Comparison of ENCODE assay signal across 8 cellular contexts in genomic region chr1:178724734-178725602, GRCh38. TPM values are rescaled to one million over a fixed set of nuclear protein-coding genes. Genes with fewer than 3 reads are reported as not detected.
DNase-seq lines count a peak whose midpoint lies in the region; TF ChIP-seq lines count a peak whose summit lies in the region.

TSS of gene RALGPS2 (plus strand) at chr1:178725244. CDS start at chr1:178776765, 51,521 bp downstream.

- POLR2A ChIA-PET in HEK293 (lab: Yijun Ruan, JAX) = interaction anchor here (0.5 to 2.5 kb wide), 2 partner anchors 182 to 307 kb away, joined by 3 to 6 read pairs; no protein-coding TSS in a partner anchor

- H3K4me2 ChIP-seq in hepatocyte = peak within 1 kb of the TSS; percentile 75

- peaks cover 12% of the 10 kb centered on the region for H3K4me1 ChIP-seq in HEK293 (ENCODE audit: control insufficient read depth, insufficient read depth, low read length)
- no peaks in the 10 kb centered on the region for H3K4me1 ChIP-seq in hepatocyte (ENCODE audit: insufficient read depth)

- H3K9me3 ChIP-seq in HEK293 (ENCODE audit: control insufficient read depth, insufficient read depth, low read depth, low read length) (no peaks in the 10 kb centered on the region), hepatocyte (ENCODE audit: low read depth) (no peaks in the 10 kb centered on the region)

- H3K36me3 ChIP-seq in HEK293 (ENCODE audit: control insufficient read depth in 2 of 2, insufficient read depth in 1 of 2, low read length in 2 of 2) (no peaks in the 10 kb centered on the region), hepatocyte (replicated peaks; ENCODE audit: insufficient read depth, low read depth) (no peaks in the 10 kb centered on the region)

- H2AFZ ChIP-seq in hepatocyte = peak within 1 kb of the TSS; percentile 79

- H3K4me3 ChIP-seq in HEK293 (ENCODE audit: low read depth, low read length) (peak within 1 kb of the TSS; percentile 89), hepatocyte (peak within 1 kb of the TSS; percentile 74), retinal pigment epithelial cell (ENCODE audit: low read length) (peak within 1 kb of the TSS; percentile 81)

- WGBS in hepatocyte (ENCODE audit: low lambda C conversion rate, missing lambda C conversion rate) = 3% methylated on average over 53 of the region's 110 CpGs

- no peaks in the 10 kb centered on the region for H3K27me3 ChIP-seq in hepatocyte

- H3K79me2 ChIP-seq in hepatocyte = peaks cover 34% of the 10 kb centered on the region

- no peaks in the 10 kb centered on the region for H4K20me1 ChIP-seq in hepatocyte (ENCODE audit: insufficient read depth, poor library complexity, severe bottlenecking)

- CTCF ChIA-PET in HEK293 (lab: Yijun Ruan, JAX) = interaction anchor here (0.7 kb wide), 2 partner anchors 28 to 125 kb away, joined by 3 to 4 read pairs; no protein-coding TSS in a partner anchor

- no peak for TF ChIP-seq CTCF in GM10266 (IDR thresholded peaks at IDR 0.05; ENCODE audit: control insufficient read depth, insufficient read depth, low read depth, missing control alignments)
- TF ChIP-seq CTCF in HEK293 (tag by site-specific recombination; IDR thresholded peaks at IDR 0.05) = no peak
- no peak for TF ChIP-seq CTCF in hepatocyte (IDR thresholded peaks at IDR 0.05; ENCODE audit: poor library complexity)
- no peak for TF ChIP-seq CTCF in retinal pigment epithelial cell (conservative IDR thresholded peaks at IDR 0.05; ENCODE audit: low read depth, low read length)

- H3K27ac ChIP-seq in HEK293 (ENCODE audit: extremely low read depth, low read depth, low read length) (peak within 1 kb of the TSS; percentile 79), hepatocyte (peak within 1 kb of the TSS; percentile 95)

- DNase-seq in GM10266 (ENCODE audit: extremely low spot score) (peak; percentile 61), NAMALWA (ENCODE audit: low spot score) (peak; percentile 92), T-helper 2 cell (peak; percentile 9 to 80 (median 44)), astrocyte of the hippocampus (ENCODE audit: low read depth, low spot score) (peak; percentile 91), hepatocyte (ENCODE audit: low spot score) (peak; percentile 91), retinal pigment epithelial cell (ENCODE audit: low read depth) (no peak), NK-92 (lab: John Stamatoyannopoulos, UW; ENCODE audit: unreplicated experiment) (no peak)

- H3K9me2 ChIP-seq in hepatocyte (replicated peaks; ENCODE audit: insufficient read depth) = no peaks in the 10 kb centered on the region

TF ChIP-seq in HEK293, 187 proteins besides CTCF, POLR2A, EP300 and RAD21 (continues in another document):
- no peak for TF ChIP-seq SP2 (tag by site-specific recombination; IDR thresholded peaks at IDR 0.05)
- TF ChIP-seq ZNF701 (tag by site-specific recombination; IDR thresholded peaks at IDR 0.05) = no peak
- TF ChIP-seq ZNF341 (tag by site-specific recombination; IDR thresholded peaks at IDR 0.05; ENCODE audit: low read depth) = no peak
- TF ChIP-seq ZNF596 (tag by site-specific recombination; IDR thresholded peaks at IDR 0.05) = no peak
- no peak for TF ChIP-seq ZNF48 (tag by site-specific recombination; IDR thresholded peaks at IDR 0.05)
- no peak for TF ChIP-seq ZNF791 (tag by site-specific recombination; IDR thresholded peaks at IDR 0.05)
- no peak for TF ChIP-seq ZNF362 (tag by site-specific recombination; IDR thresholded peaks at IDR 0.05)
- TF ChIP-seq ZSCAN4 (tag by site-specific recombination; IDR thresholded peaks at IDR 0.05) = no peak
- TF ChIP-seq ZNF747 (tag by site-specific recombination; IDR thresholded peaks at IDR 0.05) = no peak
- no peak for TF ChIP-seq ZNF555 (tag by site-specific recombination; conservative IDR thresholded peaks at IDR 0.05)
- TF ChIP-seq PRDM1 (tag by site-specific recombination; IDR thresholded peaks at IDR 0.05) = no peak
- no peak for TF ChIP-seq SETDB1 (IDR thresholded peaks at IDR 0.05; ENCODE audit: insufficient read length, low read length)
- TF ChIP-seq ZNF518A (tag by site-specific recombination; conservative IDR thresholded peaks at IDR 0.05; ENCODE audit: low read depth) = no peak
- TF ChIP-seq ZNF214 (tag by site-specific recombination; IDR thresholded peaks at IDR 0.05; ENCODE audit: borderline replicate concordance) = no peak
- no peak for TF ChIP-seq ZEB2 (tag by site-specific recombination; IDR thresholded peaks at IDR 0.05)
- TF ChIP-seq RBAK (tag by site-specific recombination; IDR thresholded peaks at IDR 0.05) = no peak
- no peak for TF ChIP-seq ZNF521 (tag by site-specific recombination; IDR thresholded peaks at IDR 0.05)
- no peak for TF ChIP-seq HOXD13 (CRISPR knock-in tag; IDR thresholded peaks at IDR 0.05; ENCODE audit: borderline replicate concordance)
- TF ChIP-seq ZNF514 (tag by site-specific recombination; IDR thresholded peaks at IDR 0.05) = no peak
- no peak for TF ChIP-seq ZNF404 (tag by site-specific recombination; IDR thresholded peaks at IDR 0.05)
- TF ChIP-seq ZNF18 (tag by site-specific recombination; IDR thresholded peaks at IDR 0.05) = no peak
- TF ChIP-seq ZNF549 (tag by site-specific recombination; IDR thresholded peaks at IDR 0.05) = no peak
- no peak; the same call in 1 of the 2 replicates for TF ChIP-seq ZBTB20 (tag by site-specific recombination; IDR thresholded peaks at IDR 0.05)
- TF ChIP-seq ZNF624 (tag by site-specific recombination; IDR thresholded peaks at IDR 0.05) = no peak
- no peak for TF ChIP-seq ZNF175 (tag by site-specific recombination; IDR thresholded peaks at IDR 0.05)
- TF ChIP-seq ZBTB8A (tag by site-specific recombination; IDR thresholded peaks at IDR 0.05) = peak; percentile 81

RNA-seq across cellular contexts. Expression of gene RALGPS2, which starts in this region (rescaled TPM):
- 31.3 and 35.4 TPM in 2 replicates for total RNA-seq in hepatocyte
- 9.3 and 9.5 TPM in 2 replicates for polyA plus RNA-seq in hepatocyte

Comparison
In these comparisons a context has a peak if more than half of its experiments do, and no peak if none do; other contexts are left out.
1. DNase-seq: peak in GM10266 (single experiment), NAMALWA (single experiment), T-helper 2 cell (5 of 5), astrocyte of the hippocampus (single experiment) and hepatocyte (single experiment); none in retinal pigment epithelial cell (single experiment) and NK-92 (single experiment).
2. Peak in every context shown above with its lines, with median percentiles within 50 percentile points of each other: H3K4me3 ChIP-seq.